8 cellular contexts compared by ENCODE assay signal in genomic region chr10:92593553-92594046, GRCh38. TPM values are rescaled to one million over a fixed set of nuclear protein-coding genes. Genes with fewer than 3 reads are reported as not detected.
DNase-seq lines count a peak whose midpoint lies in the region; ATAC-seq and TF ChIP-seq lines count a peak whose summit lies in the region.

No MANE protein-coding gene starts in this region.

- no peaks in the 10 kb centered on the region for H3K27me3 Mint-ChIP-seq in activated T-cell treated with anti-CD3 and anti-CD28 coated beads, Interleukin-2, amount 50 U/mL, for 24 hours
- H3K27me3 Mint-ChIP-seq in activated CD8-positive, alpha-beta T cell treated with anti-CD3 and anti-CD28 coated beads, Interleukin-2, amount 10 ng/mL, durations not matched to agents 7 days and 5 days (ENCODE audit: low read depth): no peaks in the 10 kb centered on the region
- peaks cover 3 to 12% (median 9%) of the 10 kb centered on the region in 3 donors for H3K27me3 Mint-ChIP-seq in immature natural killer cell (ENCODE audit: low read depth in 3 of 3)

- POLR2A ChIA-PET in activated CD8-positive, alpha-beta T cell treated with anti-CD3 and anti-CD28 coated beads, Interleukin-2, amount 10 ng/mL, durations not matched to agents 7 days and 5 days (lab: Charles Lee): interaction anchor here (0.8 to 1.4 kb wide), 2 partner anchors 19 to 796 kb away, joined by 3 to 5 read pairs; partner anchors contain the start of genes IDE and TNKS2

- H3K36me3 ChIP-seq in testis (ENCODE audit: low read depth, missing control alignments): no peaks in the 10 kb centered on the region

- peaks cover 24% of the 10 kb centered on the region for H3K36me3 Mint-ChIP-seq in activated T-cell treated with anti-CD3 and anti-CD28 coated beads, Interleukin-2, amount 50 U/mL, for 24 hours (ENCODE audit: low read depth)
- peaks cover 31% of the 10 kb centered on the region for H3K36me3 Mint-ChIP-seq in activated CD8-positive, alpha-beta T cell treated with anti-CD3 and anti-CD28 coated beads, Interleukin-2, amount 10 ng/mL, durations not matched to agents 7 days and 5 days (ENCODE audit: low read depth)
- H3K36me3 Mint-ChIP-seq in immature natural killer cell: no peaks in the 10 kb centered on the region

- no peaks in the 10 kb centered on the region for H3K9me3 ChIP-seq in testis

- CTCF ChIA-PET in activated CD8-positive, alpha-beta T cell treated with anti-CD3 and anti-CD28 coated beads, Interleukin-2, amount 10 ng/mL, durations not matched to agents 7 days and 5 days (lab: Charles Lee): interaction anchor here (0.7 to 2.0 kb wide), 2 partner anchors 9 to 19 kb away, joined by 3 to 10 read pairs; partner anchors contain the start of gene IDE

- H3K4me1 ChIP-seq in testis: no peaks in the 10 kb centered on the region

- WGBS in testis, 2 donors: 3% methylated on average over 8 of the region's 8 CpGs

- H3K27ac Mint-ChIP-seq in activated T-cell treated with anti-CD3 and anti-CD28 coated beads, Interleukin-2, amount 50 U/mL, for 24 hours: peak overlapping the region; percentile 97
- H3K27ac Mint-ChIP-seq in activated CD8-positive, alpha-beta T cell treated with anti-CD3 and anti-CD28 coated beads, Interleukin-2, amount 10 ng/mL, durations not matched to agents 7 days and 5 days: peak overlapping the region; percentile 97
- H3K27ac Mint-ChIP-seq in immature natural killer cell: peak overlapping the region; percentile 29 to 100 (median 81)

- no peaks in the 10 kb centered on the region for H3K9me3 Mint-ChIP-seq in activated T-cell treated with anti-CD3 and anti-CD28 coated beads, Interleukin-2, amount 50 U/mL, for 24 hours
- no peaks in the 10 kb centered on the region for H3K9me3 Mint-ChIP-seq in activated CD8-positive, alpha-beta T cell treated with anti-CD3 and anti-CD28 coated beads, Interleukin-2, amount 10 ng/mL, durations not matched to agents 7 days and 5 days (ENCODE audit: insufficient read depth)
- H3K9me3 Mint-ChIP-seq in immature natural killer cell: no peaks in the 10 kb centered on the region

- H3K4me3 Mint-ChIP-seq in activated T-cell treated with anti-CD3 and anti-CD28 coated beads, Interleukin-2, amount 50 U/mL, for 24 hours: peak overlapping the region; percentile 93
- H3K4me3 Mint-ChIP-seq in activated CD8-positive, alpha-beta T cell treated with anti-CD3 and anti-CD28 coated beads, Interleukin-2, amount 10 ng/mL, durations not matched to agents 7 days and 5 days: peak overlapping the region; percentile 88
- peak overlapping the region; percentile 90 to 100 (median 96) for H3K4me3 Mint-ChIP-seq in immature natural killer cell

- intact Hi-C loops in testis (cut with DNase I; ENCODE audit: low total_unique reads): no loop called here

- peaks cover 40% of the 10 kb centered on the region for H3K4me1 Mint-ChIP-seq in activated T-cell treated with anti-CD3 and anti-CD28 coated beads, Interleukin-2, amount 50 U/mL, for 24 hours (ENCODE audit: low read depth)
- H3K4me1 Mint-ChIP-seq in activated CD8-positive, alpha-beta T cell treated with anti-CD3 and anti-CD28 coated beads, Interleukin-2, amount 10 ng/mL, durations not matched to agents 7 days and 5 days (ENCODE audit: low read depth): peaks cover 60% of the 10 kb centered on the region
- peaks cover 35 to 46% of the 10 kb centered on the region in 2 donors for H3K4me1 Mint-ChIP-seq in immature natural killer cell

- H3K27me3 ChIP-seq in testis: no peaks in the 10 kb centered on the region

- no peak for TF ChIP-seq POLR2A in testis (IDR thresholded peaks at IDR 0.05)

- no peak for ATAC-seq in activated CD8-positive, alpha-beta T cell treated with anti-CD3 and anti-CD28 coated beads, Interleukin-2, amount 10 ng/mL, durations not matched to agents 7 days and 5 days
- ATAC-seq in HG03460 (IDR thresholded peaks at IDR 0.05; ENCODE audit: unreplicated experiment): no peak

- DNase-seq in activated T-cell treated with anti-CD3 and anti-CD28 coated beads, Interleukin-2, amount 50 U/mL, for 24 hours: no peak
- no peak for DNase-seq in activated T-cell treated with anti-CD3 and anti-CD28 coated beads, Interleukin-2, amount 50 U/mL, for 48 hours
- DNase-seq in activated CD8-positive, alpha-beta T cell treated with anti-CD3 and anti-CD28 coated beads, Interleukin-2, amount 10 ng/mL, durations not matched to agents 7 days and 5 days: no peak
- DNase-seq in immature natural killer cell (no peak), testis (no peak), dedifferentiated amniotic fluid mesenchymal stem cell (ENCODE audit: extremely low spot score) (no peak)
- no peak for DNase-seq in effector CD8-positive, alpha-beta T cell (lab: John Stamatoyannopoulos, UW)

- H3K27ac ChIP-seq in testis: peak overlapping the region in 1 of 2 donors; percentile 98

- TF ChIP-seq CTCF in testis (IDR thresholded peaks at IDR 0.05): no peak

- H3K4me3 ChIP-seq in testis: peak overlapping the region; percentile 69 to 75

RNA-seq across cellular contexts. Expression of gene KIF11, which starts 0.7 kb away (rescaled TPM):
- total RNA-seq in activated CD8-positive, alpha-beta T cell treated with anti-CD3 and anti-CD28 coated beads, Interleukin-2, amount 10 ng/mL, durations not matched to agents 7 days and 5 days: 10 to 100 TPM; 85.2 to 87.0 TPM
- polyA plus RNA-seq in immature natural killer cell: 1 to 10 TPM in 2 of 3 donors, under 1 TPM in 1; 0.55 to 2.0 (median 1.4) TPM
- total RNA-seq in testis: 10 to 100 TPM; 11.5 to 14.6 TPM
- 13.6 TPM for polyA plus RNA-seq in testis (ENCODE audit: insufficient read depth, low read depth, low replicate concordance)

RNA-seq across cellular contexts. Expression of gene IDE, which starts 19.7 kb away (rescaled TPM):
- total RNA-seq in activated CD8-positive, alpha-beta T cell treated with anti-CD3 and anti-CD28 coated beads, Interleukin-2, amount 10 ng/mL, durations not matched to agents 7 days and 5 days: 10 to 100 TPM; 12.5 to 13.4 TPM
- 10 to 100 TPM in 2 of 3 donors, 1 to 10 TPM in 1; 8.3 to 18.2 (median 14.1) TPM for polyA plus RNA-seq in immature natural killer cell
- 10 to 100 TPM; 28.4 to 31.1 TPM for total RNA-seq in testis
- 78.2 TPM for polyA plus RNA-seq in testis (ENCODE audit: insufficient read depth, low read depth, low replicate concordance)

Comparison
In these comparisons a context has a peak if more than half of its experiments do, and no peak if none do; other contexts are left out.
1. RNA of gene KIF11, which starts 0.7 kb away (total RNA-seq): 85.2 to 87.0 TPM in activated CD8-positive, alpha-beta T cell treated with anti-CD3 and anti-CD28 coated beads, Interleukin-2, amount 10 ng/mL, durations not matched to agents 7 days and 5 days; 11.5 to 14.6 TPM in testis; every median in the first group is over 4 times any median in the second.
2. Peak in every context shown above with its lines, with median percentiles within 50 percentile points of each other: H3K27ac Mint-ChIP-seq and H3K4me3 Mint-ChIP-seq.